In the genomic region with DNA sequence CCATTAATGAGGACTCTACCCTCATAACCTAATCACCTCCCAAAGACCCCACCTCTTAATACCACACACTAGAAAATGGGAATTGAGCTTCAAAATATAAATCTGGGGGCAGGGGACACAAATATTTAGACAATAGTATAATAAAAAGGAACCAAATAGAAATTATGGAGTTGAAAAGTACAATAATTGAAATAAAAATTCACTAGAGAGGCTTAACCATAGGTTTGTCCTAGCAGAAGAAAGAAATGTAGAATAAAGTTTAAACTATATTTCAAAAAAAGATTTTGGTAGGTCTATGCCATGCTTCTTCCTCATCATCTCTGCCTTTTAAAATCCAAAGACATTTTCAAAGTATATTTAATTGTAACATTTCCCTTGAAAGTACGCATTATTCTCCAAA, we compare ENCODE assay signal across 30 cellular contexts. TPM values are rescaled to one million over a fixed set of nuclear protein-coding genes. Genes with fewer than 3 reads are reported as not detected.
"Had no signal": no experiment of that assay in that cellular context is flagged by ENCODE, and none has a peak within 500 bp of the region (broad histone marks: within the 10 kb centered on the region; RNA-seq: fewer than 3 reads in every experiment).

No MANE protein-coding gene starts in this region.

- H3K4me3 Mint-ChIP-seq: activated CD8-positive, alpha-beta T cell treated with anti-CD3 and anti-CD28 coated beads for 36 hours; activated naive CD4-positive, alpha-beta T cell treated with anti-CD3 and anti-CD28 coated beads for 36 hours; activated naive CD4-positive, alpha-beta T cell treated with anti-CD3 and anti-CD28 coated beads, Interleukin-2, amount 50 U/mL, for 24 hours; activated naive CD8-positive, alpha-beta T cell treated with anti-CD3 and anti-CD28 coated beads for 36 hours; activated naive CD8-positive, alpha-beta T cell treated with anti-CD3 and anti-CD28 coated beads, Interleukin-2, amount 50 U/mL, for 24 hours; activated T-helper 1 cell treated with anti-CD3 and anti-CD28 coated beads, Interleukin-12 subunit alpha, Interleukin-12 subunit beta, Interleukin-2, Interleukin-4 antibody, amounts not matched to agents 30 ng/mL and 10 ng/mL and 1 ng/mL, durations not matched to agents 14 hours and 24 hours and 36 hours had no signal

- H3K27me3 ChIP-seq: adrenal gland, body of pancreas, esophagus squamous epithelium had no signal

- H3K36me3 Mint-ChIP-seq: activated naive CD4-positive, alpha-beta T cell treated with anti-CD3 and anti-CD28 coated beads, Interleukin-2, amount 50 U/mL, for 24 hours had no signal

- H3K27ac ChIP-seq: adrenal gland, body of pancreas, epithelial cell of prostate, esophagus squamous epithelium had no signal

- H3K36me3 ChIP-seq: adrenal gland, esophagus squamous epithelium had no signal

- H3K9me3 ChIP-seq: adrenal gland, body of pancreas, esophagus squamous epithelium had no signal

- H3K4me1 ChIP-seq: adrenal gland, body of pancreas, esophagus squamous epithelium had no signal

- H3K4me3 ChIP-seq: adrenal gland, body of pancreas, esophagus squamous epithelium had no signal

- H3K27me3 Mint-ChIP-seq: activated CD8-positive, alpha-beta T cell treated with anti-CD3 and anti-CD28 coated beads for 36 hours; activated naive CD4-positive, alpha-beta T cell treated with anti-CD3 and anti-CD28 coated beads, Interleukin-2, amount 50 U/mL, for 24 hours; activated naive CD8-positive, alpha-beta T cell treated with anti-CD3 and anti-CD28 coated beads for 36 hours; activated naive CD8-positive, alpha-beta T cell treated with anti-CD3 and anti-CD28 coated beads, Interleukin-2, amount 50 U/mL, for 24 hours had no signal

- DNase-seq: activated CD4-positive, alpha-beta T cell treated with anti-CD3 and anti-CD28 coated beads for 48 hours; activated CD4-positive, alpha-beta T cell treated with anti-CD3 and anti-CD28 coated beads, Interleukin-2, amount 50 U/mL, for 1 hour; activated CD4-positive, alpha-beta T cell treated with anti-CD3 and anti-CD28 coated beads, Interleukin-2, amount 50 U/mL, for 48 hours; activated CD8-positive, alpha-beta memory T cell treated with anti-CD3 and anti-CD28 coated beads for 24 hours; activated CD8-positive, alpha-beta T cell treated with anti-CD3 and anti-CD28 coated beads for 36 hours; activated effector memory CD4-positive, alpha-beta T cell treated with anti-CD3 and anti-CD28 coated beads, Interleukin-2, amount 50 U/mL, for 16 hours; activated naive CD4-positive, alpha-beta T cell treated with anti-CD3 and anti-CD28 coated beads for 36 hours; activated naive CD8-positive, alpha-beta T cell treated with anti-CD3 and anti-CD28 coated beads for 36 hours; activated naive CD8-positive, alpha-beta T cell treated with anti-CD3 and anti-CD28 coated beads, Interleukin-2, amount 50 U/mL, for 24 hours; activated T-cell treated with anti-CD3 and anti-CD28 coated beads, Interleukin-2, amount 50 U/mL, for 48 hours; adrenal gland; amygdala; aorta; body of pancreas; caudate nucleus; cortex of kidney; effector CD8-positive, alpha-beta T cell; esophagus squamous epithelium; head of caudate nucleus; T-helper 2 cell had no signal

- H3K27ac Mint-ChIP-seq: activated CD8-positive, alpha-beta T cell treated with anti-CD3 and anti-CD28 coated beads for 36 hours; activated naive CD4-positive, alpha-beta T cell treated with anti-CD3 and anti-CD28 coated beads for 36 hours; activated naive CD4-positive, alpha-beta T cell treated with anti-CD3 and anti-CD28 coated beads, Interleukin-2, amount 50 U/mL, for 24 hours; activated naive CD8-positive, alpha-beta T cell treated with anti-CD3 and anti-CD28 coated beads for 36 hours; activated naive CD8-positive, alpha-beta T cell treated with anti-CD3 and anti-CD28 coated beads, Interleukin-2, amount 50 U/mL, for 24 hours; activated T-helper 1 cell treated with anti-CD3 and anti-CD28 coated beads, Interleukin-12 subunit alpha, Interleukin-12 subunit beta, Interleukin-2, Interleukin-4 antibody, amounts not matched to agents 30 ng/mL and 10 ng/mL and 1 ng/mL, durations not matched to agents 14 hours and 24 hours and 36 hours; activated T-helper 2 cell treated with anti-CD3 and anti-CD28 coated beads, Interferon-gamma antibody, Interleukin-2, Interleukin-4, amounts not matched to agents 10 μg/mL and 5 μg/mL and 100 μg/mL, durations not matched to agents 14 hours and 24 hours and 36 hours had no signal

- ATAC-seq: activated CD8-positive, alpha-beta T cell treated with anti-CD3 and anti-CD28 coated beads for 36 hours; activated naive CD8-positive, alpha-beta T cell treated with anti-CD3 and anti-CD28 coated beads, Interleukin-2, amount 50 U/mL, for 24 hours; body of pancreas had no signal

- H3K9me3 Mint-ChIP-seq: activated naive CD4-positive, alpha-beta T cell treated with anti-CD3 and anti-CD28 coated beads, Interleukin-2, amount 50 U/mL, for 24 hours had no signal

RNA-seq across cellular contexts. Expression of a gene that starts 19.5 kb away (rescaled TPM):
- total RNA-seq: chondrocyte, dermis microvascular lymphatic vessel endothelial cell, endothelial cell of umbilical vein, fibroblast of lung, fibroblast of villous mesenchyme, frontal cortex had no signal

RNA-seq across cellular contexts. Expression of a gene that starts 28.1 kb away (rescaled TPM):
- total RNA-seq: chondrocyte, endothelial cell of umbilical vein, fibroblast of villous mesenchyme had no signal

RNA-seq across cellular contexts. Expression of a gene that starts 48.7 kb away (rescaled TPM):
- total RNA-seq: chondrocyte, endothelial cell of umbilical vein, fibroblast of lung, fibroblast of villous mesenchyme had no signal
